ENCODE assay signal across 13 cellular contexts in the genomic region with DNA sequence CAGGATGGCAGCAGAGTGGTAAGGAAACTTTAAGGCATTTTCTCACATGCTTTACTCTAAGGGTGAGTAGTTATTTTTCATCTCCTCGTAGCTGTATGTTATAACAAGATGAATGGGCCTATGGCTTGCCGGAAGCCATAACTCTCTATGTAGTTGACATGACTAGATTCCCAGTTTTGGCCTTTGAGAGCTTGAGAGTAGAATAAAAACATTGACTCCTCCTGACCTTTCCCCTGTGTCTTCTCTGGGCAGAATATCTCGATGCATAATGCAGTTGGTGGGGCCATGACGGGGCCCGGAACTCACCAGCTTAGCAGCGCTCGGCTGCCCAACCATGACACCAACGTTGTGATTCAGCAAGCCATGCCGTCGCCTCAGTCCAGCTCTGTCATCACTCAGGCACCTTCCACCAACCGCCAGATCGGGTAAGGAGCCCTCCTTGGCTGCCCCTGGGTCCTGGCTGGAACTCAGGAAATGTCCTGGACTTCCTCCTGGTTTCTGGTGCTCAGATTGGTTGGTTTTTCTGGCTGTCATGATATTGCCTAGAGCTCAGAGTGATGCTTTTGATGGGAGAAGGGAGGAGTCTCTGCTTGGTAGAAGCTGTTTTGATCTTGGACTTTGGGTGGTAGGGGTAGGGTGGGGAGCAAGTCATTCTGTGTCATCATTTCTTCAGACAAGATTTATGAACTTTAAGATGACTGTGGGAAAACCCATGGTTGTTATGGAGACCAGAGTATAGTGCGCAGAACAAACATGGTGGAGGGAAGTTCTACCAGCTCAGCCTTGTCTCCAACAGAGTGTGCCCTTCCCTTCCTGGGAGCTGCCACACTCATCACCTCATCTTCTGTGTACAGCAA.
DNase-seq lines count a peak whose midpoint lies in the region; ATAC-seq, FAIRE-seq and TF ChIP-seq lines count a peak whose summit lies in the region.
"Had no signal": no experiment of that assay in that cellular context is flagged by ENCODE, and none has a peak within 500 bp of the region (broad histone marks: within the 10 kb centered on the region; RNA-seq: fewer than 3 reads in every experiment).

No MANE protein-coding gene starts in this region.

- no peaks in the 10 kb centered on the region for H3K36me3 ChIP-seq in neural progenitor cell
- H3K36me3 ChIP-seq in BE2C, result no peaks in the 10 kb centered on the region
- H3K36me3 ChIP-seq: cardiac muscle cell, thoracic aorta had no signal

- no peaks in the 10 kb centered on the region for H3K9me3 Mint-ChIP-seq in CD4-positive, alpha-beta T cell
- no peaks in the 10 kb centered on the region for H3K9me3 Mint-ChIP-seq in neural progenitor cell

- no peak overlapping the region for H2AFZ ChIP-seq in neural progenitor cell (replicated peaks)

- H4K20me1 ChIP-seq in neural progenitor cell (ENCODE audit: low read depth), result no peaks in the 10 kb centered on the region

- H3K27me3 ChIP-seq in CD4-positive, alpha-beta T cell (ENCODE audit: control insufficient read depth, insufficient read depth, low read length), result no peaks in the 10 kb centered on the region
- H3K27me3 ChIP-seq in neural progenitor cell (no peaks in the 10 kb centered on the region), BE2C (no peaks in the 10 kb centered on the region)
- H3K27me3 ChIP-seq: cardiac muscle cell had no signal

- POLR2A ChIA-PET in CD4-positive, alpha-beta T cell (lab: Charles Lee), result no interaction called here

- no peaks in the 10 kb centered on the region for H3K79me2 ChIP-seq in neural progenitor cell (ENCODE audit: low read depth)

- no peak overlapping the region for H3K4me3 ChIP-seq in neural progenitor cell
- H3K4me3 ChIP-seq in BE2C (ENCODE audit: low read depth, low read length), result no peak overlapping the region
- H3K4me3 ChIP-seq: cardiac muscle cell, thoracic aorta had no signal

- H3K9ac ChIP-seq in neural progenitor cell, result no peak overlapping the region

- no peaks in the 10 kb centered on the region for H3K9me3 ChIP-seq in CD4-positive, alpha-beta T cell (ENCODE audit: control insufficient read depth, low read length)
- H3K9me3 ChIP-seq in neural progenitor cell (ENCODE audit: low read depth) (no peaks in the 10 kb centered on the region), BE2C (no peaks in the 10 kb centered on the region)
- H3K9me3 ChIP-seq: thoracic aorta had no signal

- FAIRE-seq in GM12892 (lab: Jason Lieb, UNC), result peak; percentile 89

- no peak overlapping the region for H3K4me3 Mint-ChIP-seq in CD4-positive, alpha-beta T cell
- no peak overlapping the region for H3K4me3 Mint-ChIP-seq in neural progenitor cell

- H3K27ac ChIP-seq in epithelial cell of prostate (peak overlapping the region; percentile 40), neural progenitor cell (no peak overlapping the region)
- no peak overlapping the region for H3K27ac ChIP-seq in CD4-positive, alpha-beta T cell (ENCODE audit: low read depth, low read length)
- H3K27ac ChIP-seq: cardiac muscle cell, thoracic aorta had no signal

- no peaks in the 10 kb centered on the region for H3K36me3 Mint-ChIP-seq in CD4-positive, alpha-beta T cell (ENCODE audit: low read depth)
- H3K36me3 Mint-ChIP-seq in neural progenitor cell, result no peaks in the 10 kb centered on the region

- H3K27ac Mint-ChIP-seq in CD4-positive, alpha-beta T cell, result no peak overlapping the region
- H3K27ac Mint-ChIP-seq in neural progenitor cell, result no peak overlapping the region

- peaks cover 11% of the 10 kb centered on the region for H3K4me1 ChIP-seq in neural progenitor cell
- H3K4me1 ChIP-seq in BE2C, result peaks cover 18% of the 10 kb centered on the region

- H3K4me1 Mint-ChIP-seq in CD4-positive, alpha-beta T cell (ENCODE audit: low read depth), result no peaks in the 10 kb centered on the region
- H3K4me1 Mint-ChIP-seq in neural progenitor cell, result peaks cover 4% of the 10 kb centered on the region

- H3K27me3 Mint-ChIP-seq in CD4-positive, alpha-beta T cell, result peaks cover 11% of the 10 kb centered on the region
- H3K27me3 Mint-ChIP-seq in neural progenitor cell (ENCODE audit: insufficient read depth, low read depth), result no peaks in the 10 kb centered on the region

- H3F3A ChIP-seq in neural progenitor cell (ENCODE audit: low read depth), result no peaks in the 10 kb centered on the region

- intact Hi-C loops in CD4-positive, alpha-beta T cell (cut with DNase I, micrococcal nuclease), result no loop called here

- peak; percentile 82; the same call in 1 of the 2 replicates for TF ChIP-seq POLR2A in GM12892 (IDR thresholded peaks at IDR 0.05; ENCODE audit: low read depth, low read length)

- CTCF ChIA-PET in CD4-positive, alpha-beta T cell (lab: Charles Lee), result no interaction called here

- peak; percentile 66 for ATAC-seq in GM21528 (IDR thresholded peaks at IDR 0.05; ENCODE audit: low FRiP score, unreplicated experiment)
- ATAC-seq in HG03175 (IDR thresholded peaks at IDR 0.05; ENCODE audit: unreplicated experiment), result peak; percentile 83
- ATAC-seq in CD4-positive, alpha-beta T cell (ENCODE audit: poor library complexity), result no peak

- no peak for TF ChIP-seq CTCF in CD4-positive, alpha-beta T cell (IDR thresholded peaks at IDR 0.05)
- no peak for TF ChIP-seq CTCF in neural progenitor cell (IDR thresholded peaks at IDR 0.05)
- TF ChIP-seq CTCF in BE2C (IDR thresholded peaks at IDR 0.05; ENCODE audit: low read depth, low read length), result no peak

- DNase-seq in GM12892 (ENCODE audit: insufficient read length) (peak; percentile 15), epithelial cell of prostate (ENCODE audit: low read depth, low spot score) (no peak), neural progenitor cell (ENCODE audit: low spot score) (no peak), BE2C (no peak)
- no peak for DNase-seq in effector CD4-positive, alpha-beta T cell
- DNase-seq in CD4-positive, alpha-beta T cell, result no peak
- DNase-seq: glutamatergic neuron; NCI-H1417; stimulated activated CD4-positive, alpha-beta T cell treated with anti-CD3 and anti-CD28 coated beads, Interleukin-1b, Interleukin-23, amount 100 ng/mL, for 48 hours had no signal

- no peak overlapping the region for H3K4me2 ChIP-seq in neural progenitor cell
